9 cellular contexts compared by ENCODE assay signal in genomic region chr1:27915082-27915575, GRCh38. TPM values are rescaled to one million over a fixed set of nuclear protein-coding genes. Genes with fewer than 3 reads are reported as not detected.
DNase-seq lines count a peak whose midpoint lies in the region; ATAC-seq and TF ChIP-seq lines count a peak whose summit lies in the region.
"Had no signal": no experiment of that assay in that cellular context is flagged by ENCODE, and none has a peak within 500 bp of the region (broad histone marks: within the 10 kb centered on the region; RNA-seq: fewer than 3 reads in every experiment).

No MANE protein-coding gene starts in this region.

- no peak for TF ChIP-seq POLR2A in body of pancreas (IDR thresholded peaks at IDR 0.05)

- DNase-seq in stimulated activated naive CD8-positive, alpha-beta T cell treated with anti-CD3 and anti-CD28 coated beads, Interleukin-15, Interleukin-2, amounts not matched to agents 100 U/mL and 50 U/mL, for 24 hours = no peak
- no peak for DNase-seq in body of pancreas
- no peak for DNase-seq in naive B cell
- no peak for DNase-seq in NCI-H1092 (lab: John Stamatoyannopoulos, UW)
- DNase-seq in head of caudate nucleus = no peak
- no peak for DNase-seq in activated CD4-positive, CD25-positive, alpha-beta regulatory T cell treated with anti-CD3 and anti-CD28 coated beads, Interleukin-2, amount 50 U/mL, for 72 hours
- DNase-seq in activated CD8-positive, alpha-beta memory T cell treated with anti-CD3 and anti-CD28 coated beads, Interleukin-2, amount 50 U/mL, for 48 hours = no peak

- no peak for TF ChIP-seq CTCF in body of pancreas (IDR thresholded peaks at IDR 0.05)

- peaks cover 4% of the 10 kb centered on the region for H3K27me3 Mint-ChIP-seq in stimulated activated naive CD8-positive, alpha-beta T cell treated with anti-CD3 and anti-CD28 coated beads, Interleukin-15, Interleukin-2, amounts not matched to agents 100 ng/mL and 50 ng/mL, for 24 hours
- H3K27me3 Mint-ChIP-seq in naive B cell = peaks cover 0 to 14% (median 7%) of the 10 kb centered on the region in 3 donors

- ATAC-seq in stimulated activated naive CD8-positive, alpha-beta T cell treated with anti-CD3 and anti-CD28 coated beads, Interleukin-15, Interleukin-2, amounts not matched to agents 100 U/mL and 50 U/mL, for 24 hours = no peak
- no peak for ATAC-seq in body of pancreas
- no peak for ATAC-seq in naive B cell (ENCODE audit: low read depth in 2 of 2)

- peak overlapping the region; percentile 11 to 80 (median 56) for H3K27ac ChIP-seq in body of pancreas

- no peaks in the 10 kb centered on the region for H3K27me3 ChIP-seq in body of pancreas

- intact Hi-C loops in body of pancreas (cut with DNase I) (no loop called here), head of caudate nucleus (cut with DNase I) (no loop called here)

- peaks cover 14% of the 10 kb centered on the region for H3K4me1 ChIP-seq in body of pancreas

- no peaks in the 10 kb centered on the region for H3K36me3 ChIP-seq in body of pancreas (replicated peaks in 1 of 2; ENCODE audit: insufficient read depth in 1 of 2, low read depth in 2 of 2)

- H3K27ac Mint-ChIP-seq in stimulated activated naive CD8-positive, alpha-beta T cell treated with anti-CD3 and anti-CD28 coated beads, Interleukin-15, Interleukin-2, amounts not matched to agents 100 ng/mL and 50 ng/mL, for 24 hours = peak overlapping the region; percentile 100
- peak overlapping the region; percentile 96 to 100 (median 98) for H3K27ac Mint-ChIP-seq in naive B cell

- peaks cover 0 to 5% (median 0%) of the 10 kb centered on the region in 3 donors for H3K9me3 ChIP-seq in body of pancreas

- H3K36me3 Mint-ChIP-seq in stimulated activated naive CD8-positive, alpha-beta T cell treated with anti-CD3 and anti-CD28 coated beads, Interleukin-15, Interleukin-2, amounts not matched to agents 100 ng/mL and 50 ng/mL, for 24 hours (ENCODE audit: low read depth) = peaks cover 23% of the 10 kb centered on the region
- peaks cover 0 to 5% of the 10 kb centered on the region in 2 donors for H3K36me3 Mint-ChIP-seq in naive B cell

- no peaks in the 10 kb centered on the region for H3K9me3 Mint-ChIP-seq in stimulated activated naive CD8-positive, alpha-beta T cell treated with anti-CD3 and anti-CD28 coated beads, Interleukin-15, Interleukin-2, amounts not matched to agents 100 ng/mL and 50 ng/mL, for 24 hours
- peaks cover 0 to 7% (median 2%) of the 10 kb centered on the region in 7 donors for H3K9me3 Mint-ChIP-seq in naive B cell

- WGBS in body of pancreas, 2 donors = 53 to 65% methylated on average over 7 of the region's 7 CpGs

- H3K4me1 Mint-ChIP-seq in stimulated activated naive CD8-positive, alpha-beta T cell treated with anti-CD3 and anti-CD28 coated beads, Interleukin-15, Interleukin-2, amounts not matched to agents 100 ng/mL and 50 ng/mL, for 24 hours (ENCODE audit: low read depth) = peaks cover 29% of the 10 kb centered on the region
- H3K4me1 Mint-ChIP-seq in naive B cell = peaks cover 11 to 23% (median 16%) of the 10 kb centered on the region in 3 donors

- H3K4me3 ChIP-seq in body of pancreas = no peak overlapping the region

- H3K4me3 Mint-ChIP-seq in stimulated activated naive CD8-positive, alpha-beta T cell treated with anti-CD3 and anti-CD28 coated beads, Interleukin-15, Interleukin-2, amounts not matched to agents 100 ng/mL and 50 ng/mL, for 24 hours = peak overlapping the region; percentile 99
- peak overlapping the region; percentile 92 to 100 (median 98) for H3K4me3 Mint-ChIP-seq in naive B cell

RNA-seq across cellular contexts. Expression of gene RPA2, which starts 0.8 kb away (rescaled TPM):
- 10 to 100 TPM in 1 of 2 donors, 1 to 10 TPM in 1; 4.6 to 23.3 TPM for total RNA-seq in body of pancreas
- 100 to 1,000 TPM; 128 to 275 (median 191) TPM for polyA plus RNA-seq in naive B cell (ENCODE audit: low read depth in 6 of 6)

RNA-seq across cellular contexts. Expression of gene SMPDL3B, which starts 19.7 kb away (rescaled TPM):
- 10 to 100 TPM; 18.8 to 28.0 TPM for total RNA-seq in body of pancreas
- not detected for polyA plus RNA-seq in naive B cell (ENCODE audit: low read depth in 6 of 6)
- total RNA-seq: mesenteric fat pad had no signal

RNA-seq across cellular contexts. Expression of gene THEMIS2, which starts 42.8 kb away (rescaled TPM):
- 10 to 100 TPM in 1 of 2 donors, 1 to 10 TPM in 1; 4.6 to 21.0 TPM for total RNA-seq in body of pancreas
- polyA plus RNA-seq in naive B cell (ENCODE audit: low read depth in 6 of 6) = 10 to 100 TPM in 2 of 6 donors, 1 to 10 TPM in 4; 5.7 to 14.1 (median 9.5) TPM

RNA-seq across cellular contexts. Expression of gene XKR8, which starts 44.6 kb away (rescaled TPM):
- total RNA-seq in body of pancreas = 10 to 100 TPM in 1 of 2 donors, 1 to 10 TPM in 1; 7.9 to 14.5 TPM
- polyA plus RNA-seq in naive B cell (ENCODE audit: low read depth in 6 of 6) = 1 to 10 TPM; 5.0 to 9.7 (median 8.3) TPM
